24 cellular contexts compared by ENCODE assay signal in genomic region chr5:108998216-108998615, GRCh38.
"Had no signal": no experiment of that assay in that cellular context is flagged by ENCODE, and none has a peak within 500 bp of the region (broad histone marks: within the 10 kb centered on the region; RNA-seq: fewer than 3 reads in every experiment).

No MANE protein-coding gene starts in this region.

- H3K27me3 ChIP-seq: neural progenitor cell, neutrophil, pancreas, right lobe of liver, sigmoid colon, stomach, thyroid gland, tibial nerve, upper lobe of left lung, vagina had no signal

- H2AFZ ChIP-seq: neural progenitor cell had no signal

- DNase-seq: natural killer cell; nucleus accumbens; pancreas; psoas muscle; right cardiac atrium; right lobe of liver; sigmoid colon; small intestine; stimulated activated CD4-positive, alpha-beta T cell treated with anti-CD3 and anti-CD28 coated beads, Interleukin-15, amount 100 ng/mL, for 24 hours; stimulated activated CD4-positive, alpha-beta T cell treated with anti-CD3 and anti-CD28 coated beads, Interleukin-2, amount 100 ng/mL, for 24 hours; stimulated activated CD4-positive, alpha-beta T cell treated with anti-CD3 and anti-CD28 coated beads, Interleukin-2, amount 100 ng/mL, for 48 hours; stimulated activated CD4-positive, alpha-beta T cell treated with anti-CD3 and anti-CD28 coated beads, Interleukin-4, amount 100 ng/mL, for 24 hours; stimulated activated naive B cell treated with anti-CD40 and anti-IgM and Interleukin-4, amounts not matched to agents 10 μg/mL and 1 μg/mL and 100 μg/mL, for 72 hours; stimulated activated naive CD4-positive, alpha-beta T cell treated with Interleukin-2 at 50 U/mL for 16 hours; stomach; thyroid gland; trophoblast cell; upper lobe of left lung had no signal

- H3K9me3 ChIP-seq: neutrophil, pancreas, right lobe of liver, sigmoid colon, thyroid gland, vagina had no signal

- H3K36me3 ChIP-seq: neural progenitor cell, neutrophil, pancreas, right lobe of liver, sigmoid colon, thoracic aorta, thyroid gland, vagina had no signal

- H3K4me3 ChIP-seq: neural progenitor cell, pancreas, psoas muscle, right lobe of liver, sigmoid colon, stomach, thoracic aorta, thyroid gland, tibial nerve, upper lobe of left lung, vagina had no signal

- ATAC-seq: natural killer cell; pancreas; psoas muscle; right cardiac atrium; right lobe of liver; stimulated activated effector memory CD8-positive, alpha-beta T cell treated with anti-CD3 and anti-CD28 coated beads, Interleukin-12 subunit alpha, Interleukin-12 subunit beta, amount 100 ng/mL, for 72 hours; stimulated activated naive B cell treated with anti-CD40 and anti-IgM and Interleukin-4, amounts not matched to agents 10 μg/mL and 1 μg/mL and 100 μg/mL, for 72 hours had no signal

- H3K4me2 ChIP-seq: neural progenitor cell had no signal

- H3K4me1 ChIP-seq: neural progenitor cell, pancreas, psoas muscle, right lobe of liver, sigmoid colon, stomach, thyroid gland, tibial nerve, upper lobe of left lung, vagina had no signal

- H3K9ac ChIP-seq: neural progenitor cell had no signal

- H3K27ac ChIP-seq: neural progenitor cell, neutrophil, pancreas, psoas muscle, right lobe of liver, sigmoid colon, stomach, thoracic aorta, thyroid gland, tibial nerve, upper lobe of left lung, vagina had no signal
